In the genomic region with DNA sequence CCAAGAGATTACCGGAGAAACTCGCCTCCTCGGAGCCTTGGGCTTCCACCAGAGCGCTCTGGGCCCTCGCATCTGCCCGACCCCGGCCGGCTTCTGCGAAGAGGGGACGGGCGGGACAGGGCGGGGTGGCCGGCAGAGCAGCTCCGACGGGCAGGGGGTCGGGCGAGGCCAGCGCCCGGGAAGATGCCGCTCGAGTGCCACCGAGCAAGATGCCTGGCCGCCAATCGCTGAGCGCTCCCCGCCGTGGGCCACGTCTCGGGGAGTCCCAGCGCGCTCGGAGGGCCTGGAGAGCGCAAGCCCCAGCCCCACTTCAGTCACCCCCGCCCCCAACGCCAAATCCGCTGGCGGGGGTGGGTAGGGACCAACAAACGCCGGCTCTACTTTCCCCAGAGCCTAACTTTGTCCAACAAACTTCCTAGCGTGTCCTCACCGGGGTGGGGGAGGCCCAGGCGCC, we compare ENCODE assay signal across 8 cellular contexts. TPM values are rescaled to one million over a fixed set of nuclear protein-coding genes. Genes with fewer than 3 reads are reported as not detected.
DNase-seq lines count a peak whose midpoint lies in the region; ATAC-seq, FAIRE-seq and TF ChIP-seq lines count a peak whose summit lies in the region.

No MANE protein-coding gene starts in this region.

- H3K36me3 ChIP-seq in A673 (ENCODE audit: insufficient read depth, low read length, poor library complexity, severe bottlenecking) (no peaks in the 10 kb centered on the region), iPS-15b (ENCODE audit: control insufficient read depth, insufficient read depth, low read length) (no peaks in the 10 kb centered on the region), small intestine (ENCODE audit: control insufficient read depth in 2 of 2, insufficient read depth in 2 of 2, low read length in 2 of 2) (no peaks in the 10 kb centered on the region)

- H3K4me1 Mint-ChIP-seq in activated naive CD8-positive, alpha-beta T cell treated with anti-CD3 and anti-CD28 coated beads, Interleukin-2, amount 10 ng/mL, durations not matched to agents 7 days and 5 days, result peaks cover 9% of the 10 kb centered on the region

- peaks cover 3% of the 10 kb centered on the region for H3K36me3 Mint-ChIP-seq in activated naive CD8-positive, alpha-beta T cell treated with anti-CD3 and anti-CD28 coated beads, Interleukin-2, amount 10 ng/mL, durations not matched to agents 7 days and 5 days

- no peaks in the 10 kb centered on the region for H3K9me3 Mint-ChIP-seq in activated naive CD8-positive, alpha-beta T cell treated with anti-CD3 and anti-CD28 coated beads, Interleukin-2, amount 10 ng/mL, durations not matched to agents 7 days and 5 days

- CTCF ChIA-PET in A673 (lab: Charles Lee), result no interaction called here

- intact Hi-C loops in A673 (cut with micrococcal nuclease; ENCODE audit: unreplicated experiment), result no loop called here

- TF ChIP-seq CTCF in A673 (conservative IDR thresholded peaks at IDR 0.05; ENCODE audit: low read depth, low read length), result no peak

- WGBS in small intestine, 3 donors, result 0 to 2% (median 1%) methylated on average over 30 to 42 of the region's 42 CpGs

- H3K27ac Mint-ChIP-seq in activated naive CD8-positive, alpha-beta T cell treated with anti-CD3 and anti-CD28 coated beads, Interleukin-2, amount 10 ng/mL, durations not matched to agents 7 days and 5 days, result no peak overlapping the region

- BruUV-seq in A673 (replicated peaks; lab: Mats Ljungman, UMichigan), result no TSS peak

- H3K9me3 ChIP-seq in A673 (ENCODE audit: low read depth, low read length, poor library complexity, severe bottlenecking) (no peaks in the 10 kb centered on the region), iPS-15b (ENCODE audit: control insufficient read depth, insufficient read depth, low read length) (no peaks in the 10 kb centered on the region), small intestine (ENCODE audit: control insufficient read depth, low read depth) (no peaks in the 10 kb centered on the region)

- peak overlapping the region; percentile 50 for H3K9ac ChIP-seq in iPS-15b (ENCODE audit: low read depth, low read length)

- no peak overlapping the region for H3K27ac ChIP-seq in A673 (ENCODE audit: low read depth, low read length, poor library complexity, severe bottlenecking)
- H3K27ac ChIP-seq in small intestine (ENCODE audit: low read depth in 1 of 2, low read length in 1 of 2), result peak overlapping the region; percentile 43 to 81

- H3K4me3 Mint-ChIP-seq in activated naive CD8-positive, alpha-beta T cell treated with anti-CD3 and anti-CD28 coated beads, Interleukin-2, amount 10 ng/mL, durations not matched to agents 7 days and 5 days, result peak overlapping the region; percentile 80

- no peaks in the 10 kb centered on the region for H3K4me1 ChIP-seq in A673 (ENCODE audit: insufficient read depth, low read length, poor library complexity, severe bottlenecking)
- H3K4me1 ChIP-seq in iPS-15b (ENCODE audit: control insufficient read depth, insufficient read depth, low read length), result peaks cover 7% of the 10 kb centered on the region
- no peaks in the 10 kb centered on the region for H3K4me1 ChIP-seq in small intestine (ENCODE audit: control insufficient read depth in 2 of 2, insufficient read depth in 1 of 2, low read depth in 1 of 2, low read length in 1 of 2)

- in situ Hi-C loops in ACHN (cut with HindIII; ENCODE audit: low pct_ligation_motif_present, low pct_unique_long_range_greater_than_20kb, low sequenced_read_pairs), result no loop called here

- H3K27me3 ChIP-seq in A673 (replicated peaks; ENCODE audit: insufficient read depth, low read depth, low read length, poor library complexity), result peaks cover 25% of the 10 kb centered on the region
- H3K27me3 ChIP-seq in iPS-15b (ENCODE audit: control insufficient read depth, insufficient read depth, low read length), result peaks cover 17% of the 10 kb centered on the region
- no peaks in the 10 kb centered on the region for H3K27me3 ChIP-seq in small intestine (ENCODE audit: control insufficient read depth in 2 of 2, insufficient read depth in 2 of 2, low read length in 2 of 2)

- peak overlapping the region; percentile 57 for H3K4me3 ChIP-seq in A673 (ENCODE audit: low read depth, low read length, poor library complexity, severe bottlenecking)
- H3K4me3 ChIP-seq in iPS-15b (ENCODE audit: low read depth, low read length), result peak overlapping the region; percentile 74
- peak overlapping the region; percentile 64 to 71 for H3K4me3 ChIP-seq in small intestine (ENCODE audit: low read depth in 1 of 2, low read length in 2 of 2)

- FAIRE-seq in small intestine (lab: Jason Lieb, UNC), result no peak

- DNase-seq in A673 (ENCODE audit: low spot score), result no peak
- peak; percentile 35 for DNase-seq in activated naive CD8-positive, alpha-beta T cell treated with anti-CD3 and anti-CD28 coated beads, Interleukin-2, amount 10 ng/mL, durations not matched to agents 7 days and 5 days
- no peak for DNase-seq in small intestine
- no peak for DNase-seq in SHP77 treated with DMSO at 0.1 percent for 48 hours (lab: John Stamatoyannopoulos, UW)
- DNase-seq in ACHN, result no peak

- POLR2A ChIA-PET in A673 (lab: Charles Lee; ENCODE audit: low non-redundant PET), result no interaction called here
- POLR2A ChIA-PET in activated naive CD8-positive, alpha-beta T cell treated with anti-CD3 and anti-CD28 coated beads, Interleukin-2, amount 10 ng/mL, durations not matched to agents 7 days and 5 days (lab: Charles Lee), result interaction anchor here (0.6 kb wide), 1 partner anchor 165 kb away, joined by 3 read pairs; no protein-coding TSS in a partner anchor

- ATAC-seq in GM19035 (IDR thresholded peaks at IDR 0.05; ENCODE audit: unreplicated experiment) (peak; percentile 31), HG03196 (IDR thresholded peaks at IDR 0.05; ENCODE audit: unreplicated experiment) (peak; percentile 12)
- peak; percentile 23 for ATAC-seq in activated naive CD8-positive, alpha-beta T cell treated with anti-CD3 and anti-CD28 coated beads, Interleukin-2, amount 10 ng/mL, durations not matched to agents 7 days and 5 days (ENCODE audit: low read depth)

- H3K27me3 Mint-ChIP-seq in activated naive CD8-positive, alpha-beta T cell treated with anti-CD3 and anti-CD28 coated beads, Interleukin-2, amount 10 ng/mL, durations not matched to agents 7 days and 5 days, result peaks cover 68% of the 10 kb centered on the region

RNA-seq across cellular contexts. Expression of gene BCAR3, which starts 0.5 kb away (rescaled TPM):
- total RNA-seq in A673 (2021), result 0.90 and 2.4 TPM in 2 replicates
- total RNA-seq in activated naive CD8-positive, alpha-beta T cell treated with anti-CD3 and anti-CD28 coated beads, Interleukin-2, amount 10 ng/mL, durations not matched to agents 7 days and 5 days, result under 1 TPM; 0.71 to 0.91 TPM
- polyA plus RNA-seq in small intestine, result 10 to 100 TPM; 15.9 to 26.2 (median 21.9) TPM
